1 cellular context compared by ENCODE assay signal in genomic region chr17:7557825-7558543, GRCh38.
TF ChIP-seq lines count a peak whose summit lies in the region.

No MANE protein-coding gene starts in this region.

TF ChIP-seq in HCT116, 20 proteins besides CTCF, POLR2A, EP300 and RAD21 (continued from another document):
- TF ChIP-seq, protein P1, sequence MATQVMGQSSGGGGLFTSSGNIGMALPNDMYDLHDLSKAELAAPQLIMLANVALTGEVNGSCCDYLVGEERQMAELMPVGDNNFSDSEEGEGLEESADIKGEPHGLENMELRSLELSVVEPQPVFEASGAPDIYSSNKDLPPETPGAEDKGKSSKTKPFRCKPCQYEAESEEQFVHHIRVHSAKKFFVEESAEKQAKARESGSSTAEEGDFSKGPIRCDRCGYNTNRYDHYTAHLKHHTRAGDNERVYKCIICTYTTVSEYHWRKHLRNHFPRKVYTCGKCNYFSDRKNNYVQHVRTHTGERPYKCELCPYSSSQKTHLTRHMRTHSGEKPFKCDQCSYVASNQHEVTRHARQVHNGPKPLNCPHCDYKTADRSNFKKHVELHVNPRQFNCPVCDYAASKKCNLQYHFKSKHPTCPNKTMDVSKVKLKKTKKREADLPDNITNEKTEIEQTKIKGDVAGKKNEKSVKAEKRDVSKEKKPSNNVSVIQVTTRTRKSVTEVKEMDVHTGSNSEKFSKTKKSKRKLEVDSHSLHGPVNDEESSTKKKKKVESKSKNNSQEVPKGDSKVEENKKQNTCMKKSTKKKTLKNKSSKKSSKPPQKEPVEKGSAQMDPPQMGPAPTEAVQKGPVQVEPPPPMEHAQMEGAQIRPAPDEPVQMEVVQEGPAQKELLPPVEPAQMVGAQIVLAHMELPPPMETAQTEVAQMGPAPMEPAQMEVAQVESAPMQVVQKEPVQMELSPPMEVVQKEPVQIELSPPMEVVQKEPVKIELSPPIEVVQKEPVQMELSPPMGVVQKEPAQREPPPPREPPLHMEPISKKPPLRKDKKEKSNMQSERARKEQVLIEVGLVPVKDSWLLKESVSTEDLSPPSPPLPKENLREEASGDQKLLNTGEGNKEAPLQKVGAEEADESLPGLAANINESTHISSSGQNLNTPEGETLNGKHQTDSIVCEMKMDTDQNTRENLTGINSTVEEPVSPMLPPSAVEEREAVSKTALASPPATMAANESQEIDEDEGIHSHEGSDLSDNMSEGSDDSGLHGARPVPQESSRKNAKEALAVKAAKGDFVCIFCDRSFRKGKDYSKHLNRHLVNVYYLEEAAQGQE (IDR thresholded peaks at IDR 0.05; ENCODE audit: low read depth): no peak
- no peak for TF ChIP-seq FOSL1 (IDR thresholded peaks at IDR 0.05; ENCODE audit: low read depth)
- no peak for TF ChIP-seq EGR1 (IDR thresholded peaks at IDR 0.05; ENCODE audit: low read depth)
- TF ChIP-seq EZH2 (IDR thresholded peaks at IDR 0.05): no peak
- no peak for TF ChIP-seq ATF3 (IDR thresholded peaks at IDR 0.05)
- no peak for TF ChIP-seq SIN3A (IDR thresholded peaks at IDR 0.05; ENCODE audit: low read depth)
